Comparison of ENCODE assay signal across 11 cellular contexts in genomic region chr4:11774346-11774745, GRCh38.
"Had no signal": no experiment of that assay in that cellular context is flagged by ENCODE, and none has a peak within 500 bp of the region (broad histone marks: within the 10 kb centered on the region; RNA-seq: fewer than 3 reads in every experiment).

No MANE protein-coding gene starts in this region.

- H3K27me3 ChIP-seq: dorsolateral prefrontal cortex had no signal

- H3K9me3 ChIP-seq: prostate gland had no signal

- DNase-seq: activated CD4-positive, alpha-beta T cell treated with anti-CD3 and anti-CD28 coated beads, Interleukin-2, amount 50 U/mL, for 4 hours; activated CD4-positive, CD25-positive, alpha-beta regulatory T cell treated with anti-CD3 and anti-CD28 coated beads, Interleukin-2, amount 50 U/mL, for 72 hours; activated naive CD4-positive, alpha-beta T cell treated with anti-CD3 and anti-CD28 coated beads, Interleukin-2, amount 50 U/mL, for 16 hours; activated T-cell treated with anti-CD3 and anti-CD28 coated beads, Interleukin-2, amount 50 U/mL, for 1 hour; dorsolateral prefrontal cortex; left colon; natural killer cell; T-helper 9 cell had no signal

- H3K27ac Mint-ChIP-seq: brain; natural killer cell; stimulated activated effector memory CD8-positive, alpha-beta T cell treated with anti-CD3 and anti-CD28 coated beads, Interleukin-12 subunit alpha, Interleukin-12 subunit beta, amount 100 ng/mL, for 72 hours had no signal

- H3K36me3 Mint-ChIP-seq: brain; natural killer cell; stimulated activated effector memory CD8-positive, alpha-beta T cell treated with anti-CD3 and anti-CD28 coated beads, Interleukin-12 subunit alpha, Interleukin-12 subunit beta, amount 100 ng/mL, for 72 hours had no signal

- H3K27ac ChIP-seq: dorsolateral prefrontal cortex, prostate gland had no signal

- H3K4me3 Mint-ChIP-seq: brain; natural killer cell; stimulated activated effector memory CD8-positive, alpha-beta T cell treated with anti-CD3 and anti-CD28 coated beads, Interleukin-12 subunit alpha, Interleukin-12 subunit beta, amount 100 ng/mL, for 72 hours had no signal

- H3K4me1 ChIP-seq: prostate gland had no signal

- H3K4me3 ChIP-seq: dorsolateral prefrontal cortex, prostate gland had no signal

- H3K36me3 ChIP-seq: prostate gland had no signal

- H3K9me3 Mint-ChIP-seq: stimulated activated effector memory CD8-positive, alpha-beta T cell treated with anti-CD3 and anti-CD28 coated beads, Interleukin-12 subunit alpha, Interleukin-12 subunit beta, amount 100 ng/mL, for 72 hours had no signal

- H3K4me1 Mint-ChIP-seq: brain; natural killer cell; stimulated activated effector memory CD8-positive, alpha-beta T cell treated with anti-CD3 and anti-CD28 coated beads, Interleukin-12 subunit alpha, Interleukin-12 subunit beta, amount 100 ng/mL, for 72 hours had no signal
